ENCODE assay signal across 1 cellular context in the genomic region with DNA sequence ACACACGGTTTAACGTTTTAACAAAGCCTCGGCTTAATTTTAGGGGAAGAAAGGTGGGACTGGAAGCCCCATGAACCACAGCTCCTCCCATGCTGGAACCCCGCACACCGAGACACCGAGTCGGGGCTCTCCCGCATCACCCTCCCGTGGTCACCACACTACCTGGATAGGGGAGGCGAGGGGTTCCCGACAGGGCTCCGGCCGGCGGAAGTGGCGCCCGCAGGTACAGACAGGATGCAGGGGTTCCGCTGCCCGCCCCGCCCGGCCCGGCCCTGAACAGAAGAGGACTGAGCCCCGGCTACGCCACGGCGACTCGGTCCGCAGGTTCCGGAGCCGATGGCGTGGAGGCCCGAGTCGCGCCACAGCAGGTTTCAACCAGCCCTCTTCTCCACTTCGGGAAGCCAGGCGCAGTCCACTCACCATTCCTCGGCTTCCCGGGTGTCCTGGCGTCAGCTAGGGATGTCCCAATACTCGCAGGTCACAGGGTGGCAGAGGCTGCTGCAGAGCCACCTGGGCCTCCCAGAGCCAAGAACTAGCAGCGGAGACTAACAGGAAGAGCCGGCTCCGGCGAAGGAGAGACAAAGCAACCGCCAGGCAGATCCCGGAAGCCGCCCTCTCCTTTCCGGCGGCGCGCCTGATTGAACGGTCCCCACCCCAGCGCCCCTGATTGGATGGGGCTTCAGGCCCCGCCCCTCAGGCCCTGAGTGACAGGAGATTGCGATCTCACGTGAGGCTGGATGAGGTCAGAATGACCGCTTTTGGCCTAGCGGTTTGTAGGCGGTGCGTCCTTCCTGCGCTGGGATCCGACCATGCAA.
TF ChIP-seq lines count a peak whose summit lies in the region.

A gene (minus strand): TSS at position 580 of the 815 bp plus-strand sequence. CDS start 157 bp downstream, at position 423.

TF ChIP-seq in K562, 482 proteins besides CTCF, POLR2A, EP300 and RAD21 (continued from another document and continues in another):
- TF ChIP-seq, protein P1, sequence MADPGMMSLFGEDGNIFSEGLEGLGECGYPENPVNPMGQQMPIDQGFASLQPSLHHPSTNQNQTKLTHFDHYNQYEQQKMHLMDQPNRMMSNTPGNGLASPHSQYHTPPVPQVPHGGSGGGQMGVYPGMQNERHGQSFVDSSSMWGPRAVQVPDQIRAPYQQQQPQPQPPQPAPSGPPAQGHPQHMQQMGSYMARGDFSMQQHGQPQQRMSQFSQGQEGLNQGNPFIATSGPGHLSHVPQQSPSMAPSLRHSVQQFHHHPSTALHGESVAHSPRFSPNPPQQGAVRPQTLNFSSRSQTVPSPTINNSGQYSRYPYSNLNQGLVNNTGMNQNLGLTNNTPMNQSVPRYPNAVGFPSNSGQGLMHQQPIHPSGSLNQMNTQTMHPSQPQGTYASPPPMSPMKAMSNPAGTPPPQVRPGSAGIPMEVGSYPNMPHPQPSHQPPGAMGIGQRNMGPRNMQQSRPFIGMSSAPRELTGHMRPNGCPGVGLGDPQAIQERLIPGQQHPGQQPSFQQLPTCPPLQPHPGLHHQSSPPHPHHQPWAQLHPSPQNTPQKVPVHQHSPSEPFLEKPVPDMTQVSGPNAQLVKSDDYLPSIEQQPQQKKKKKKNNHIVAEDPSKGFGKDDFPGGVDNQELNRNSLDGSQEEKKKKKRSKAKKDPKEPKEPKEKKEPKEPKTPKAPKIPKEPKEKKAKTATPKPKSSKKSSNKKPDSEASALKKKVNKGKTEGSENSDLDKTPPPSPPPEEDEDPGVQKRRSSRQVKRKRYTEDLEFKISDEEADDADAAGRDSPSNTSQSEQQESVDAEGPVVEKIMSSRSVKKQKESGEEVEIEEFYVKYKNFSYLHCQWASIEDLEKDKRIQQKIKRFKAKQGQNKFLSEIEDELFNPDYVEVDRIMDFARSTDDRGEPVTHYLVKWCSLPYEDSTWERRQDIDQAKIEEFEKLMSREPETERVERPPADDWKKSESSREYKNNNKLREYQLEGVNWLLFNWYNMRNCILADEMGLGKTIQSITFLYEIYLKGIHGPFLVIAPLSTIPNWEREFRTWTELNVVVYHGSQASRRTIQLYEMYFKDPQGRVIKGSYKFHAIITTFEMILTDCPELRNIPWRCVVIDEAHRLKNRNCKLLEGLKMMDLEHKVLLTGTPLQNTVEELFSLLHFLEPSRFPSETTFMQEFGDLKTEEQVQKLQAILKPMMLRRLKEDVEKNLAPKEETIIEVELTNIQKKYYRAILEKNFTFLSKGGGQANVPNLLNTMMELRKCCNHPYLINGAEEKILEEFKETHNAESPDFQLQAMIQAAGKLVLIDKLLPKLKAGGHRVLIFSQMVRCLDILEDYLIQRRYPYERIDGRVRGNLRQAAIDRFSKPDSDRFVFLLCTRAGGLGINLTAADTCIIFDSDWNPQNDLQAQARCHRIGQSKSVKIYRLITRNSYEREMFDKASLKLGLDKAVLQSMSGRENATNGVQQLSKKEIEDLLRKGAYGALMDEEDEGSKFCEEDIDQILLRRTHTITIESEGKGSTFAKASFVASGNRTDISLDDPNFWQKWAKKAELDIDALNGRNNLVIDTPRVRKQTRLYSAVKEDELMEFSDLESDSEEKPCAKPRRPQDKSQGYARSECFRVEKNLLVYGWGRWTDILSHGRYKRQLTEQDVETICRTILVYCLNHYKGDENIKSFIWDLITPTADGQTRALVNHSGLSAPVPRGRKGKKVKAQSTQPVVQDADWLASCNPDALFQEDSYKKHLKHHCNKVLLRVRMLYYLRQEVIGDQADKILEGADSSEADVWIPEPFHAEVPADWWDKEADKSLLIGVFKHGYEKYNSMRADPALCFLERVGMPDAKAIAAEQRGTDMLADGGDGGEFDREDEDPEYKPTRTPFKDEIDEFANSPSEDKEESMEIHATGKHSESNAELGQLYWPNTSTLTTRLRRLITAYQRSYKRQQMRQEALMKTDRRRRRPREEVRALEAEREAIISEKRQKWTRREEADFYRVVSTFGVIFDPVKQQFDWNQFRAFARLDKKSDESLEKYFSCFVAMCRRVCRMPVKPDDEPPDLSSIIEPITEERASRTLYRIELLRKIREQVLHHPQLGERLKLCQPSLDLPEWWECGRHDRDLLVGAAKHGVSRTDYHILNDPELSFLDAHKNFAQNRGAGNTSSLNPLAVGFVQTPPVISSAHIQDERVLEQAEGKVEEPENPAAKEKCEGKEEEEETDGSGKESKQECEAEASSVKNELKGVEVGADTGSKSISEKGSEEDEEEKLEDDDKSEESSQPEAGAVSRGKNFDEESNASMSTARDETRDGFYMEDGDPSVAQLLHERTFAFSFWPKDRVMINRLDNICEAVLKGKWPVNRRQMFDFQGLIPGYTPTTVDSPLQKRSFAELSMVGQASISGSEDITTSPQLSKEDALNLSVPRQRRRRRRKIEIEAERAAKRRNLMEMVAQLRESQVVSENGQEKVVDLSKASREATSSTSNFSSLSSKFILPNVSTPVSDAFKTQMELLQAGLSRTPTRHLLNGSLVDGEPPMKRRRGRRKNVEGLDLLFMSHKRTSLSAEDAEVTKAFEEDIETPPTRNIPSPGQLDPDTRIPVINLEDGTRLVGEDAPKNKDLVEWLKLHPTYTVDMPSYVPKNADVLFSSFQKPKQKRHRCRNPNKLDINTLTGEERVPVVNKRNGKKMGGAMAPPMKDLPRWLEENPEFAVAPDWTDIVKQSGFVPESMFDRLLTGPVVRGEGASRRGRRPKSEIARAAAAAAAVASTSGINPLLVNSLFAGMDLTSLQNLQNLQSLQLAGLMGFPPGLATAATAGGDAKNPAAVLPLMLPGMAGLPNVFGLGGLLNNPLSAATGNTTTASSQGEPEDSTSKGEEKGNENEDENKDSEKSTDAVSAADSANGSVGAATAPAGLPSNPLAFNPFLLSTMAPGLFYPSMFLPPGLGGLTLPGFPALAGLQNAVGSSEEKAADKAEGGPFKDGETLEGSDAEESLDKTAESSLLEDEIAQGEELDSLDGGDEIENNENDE (IDR thresholded peaks at IDR 0.05; ENCODE audit: low read depth, low read length): no peak
- TF ChIP-seq PHF21A (IDR thresholded peaks at IDR 0.05; ENCODE audit: borderline replicate concordance, low read depth) (no peak), HMG20A (CRISPR knock-in tag; conservative IDR thresholded peaks at IDR 0.05) (no peak), EZH2 (IDR thresholded peaks at IDR 0.05; ENCODE audit: borderline replicate concordance, low read depth, low read length) (no peak), SIN3A (IDR thresholded peaks at IDR 0.05; ENCODE audit: borderline replicate concordance in 2 of 2, control insufficient read depth in 1 of 2, low read depth in 2 of 2, low read length in 2 of 2) (peak; percentile 73 to 91; a peak in 1 of 4 replicates), GATA2 (CRISPR knock-in tag; IDR thresholded peaks at IDR 0.05) (peak; percentile 96), TOE1 (IDR thresholded peaks at IDR 0.05; ENCODE audit: borderline replicate concordance) (peak; percentile 48; the same call in 1 of the 2 replicates), TOE1 (CRISPR knock-in tag; IDR thresholded peaks at IDR 0.05; ENCODE audit: borderline replicate concordance, low read depth) (no peak), BRD9 (IDR thresholded peaks at IDR 0.05; ENCODE audit: low read depth, partially characterized antibody) (no peak), ZNF124 (CRISPR knock-in tag; IDR thresholded peaks at IDR 0.05) (no peak), HEY1 (CRISPR knock-in tag; IDR thresholded peaks at IDR 0.05; ENCODE audit: borderline replicate concordance) (no peak), L3MBTL2 (IDR thresholded peaks at IDR 0.05) (peak; percentile 87), ZEB2 (IDR thresholded peaks at IDR 0.05) (peak; percentile 69; the same call in 1 of the 2 replicates), MAZ (CRISPR knock-in tag; conservative IDR thresholded peaks at IDR 0.05 in 1 of 2, IDR thresholded peaks at IDR 0.05 in 1 of 2) (peak in 1 of 2 experiments; percentile 37; a peak in 2 of 4 replicates), ZNF436 (CRISPR knock-in tag; IDR thresholded peaks at IDR 0.05) (no peak), KAT8 (IDR thresholded peaks at IDR 0.05; ENCODE audit: low read depth) (no peak), FOSL1 (tag; conservative IDR thresholded peaks at IDR 0.05) (peak; percentile 73), SMARCC2 (IDR thresholded peaks at IDR 0.05; ENCODE audit: low read depth) (no peak), POU5F1 (IDR thresholded peaks at IDR 0.05; ENCODE audit: borderline replicate concordance, low read depth, low read length, partially characterized antibody) (no peak)
- TF ChIP-seq, protein P2, sequence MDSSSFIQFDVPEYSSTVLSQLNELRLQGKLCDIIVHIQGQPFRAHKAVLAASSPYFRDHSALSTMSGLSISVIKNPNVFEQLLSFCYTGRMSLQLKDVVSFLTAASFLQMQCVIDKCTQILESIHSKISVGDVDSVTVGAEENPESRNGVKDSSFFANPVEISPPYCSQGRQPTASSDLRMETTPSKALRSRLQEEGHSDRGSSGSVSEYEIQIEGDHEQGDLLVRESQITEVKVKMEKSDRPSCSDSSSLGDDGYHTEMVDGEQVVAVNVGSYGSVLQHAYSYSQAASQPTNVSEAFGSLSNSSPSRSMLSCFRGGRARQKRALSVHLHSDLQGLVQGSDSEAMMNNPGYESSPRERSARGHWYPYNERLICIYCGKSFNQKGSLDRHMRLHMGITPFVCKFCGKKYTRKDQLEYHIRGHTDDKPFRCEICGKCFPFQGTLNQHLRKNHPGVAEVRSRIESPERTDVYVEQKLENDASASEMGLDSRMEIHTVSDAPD (CRISPR knock-in tag; IDR thresholded peaks at IDR 0.05): no peak
- TF ChIP-seq, protein P3, sequence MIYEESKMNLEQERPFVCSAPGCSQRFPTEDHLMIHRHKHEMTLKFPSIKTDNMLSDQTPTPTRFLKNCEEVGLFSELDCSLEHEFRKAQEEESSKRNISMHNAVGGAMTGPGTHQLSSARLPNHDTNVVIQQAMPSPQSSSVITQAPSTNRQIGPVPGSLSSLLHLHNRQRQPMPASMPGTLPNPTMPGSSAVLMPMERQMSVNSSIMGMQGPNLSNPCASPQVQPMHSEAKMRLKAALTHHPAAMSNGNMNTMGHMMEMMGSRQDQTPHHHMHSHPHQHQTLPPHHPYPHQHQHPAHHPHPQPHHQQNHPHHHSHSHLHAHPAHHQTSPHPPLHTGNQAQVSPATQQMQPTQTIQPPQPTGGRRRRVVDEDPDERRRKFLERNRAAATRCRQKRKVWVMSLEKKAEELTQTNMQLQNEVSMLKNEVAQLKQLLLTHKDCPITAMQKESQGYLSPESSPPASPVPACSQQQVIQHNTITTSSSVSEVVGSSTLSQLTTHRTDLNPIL (CRISPR knock-in tag; IDR thresholded peaks at IDR 0.05): no peak
- TF ChIP-seq, protein P4, sequence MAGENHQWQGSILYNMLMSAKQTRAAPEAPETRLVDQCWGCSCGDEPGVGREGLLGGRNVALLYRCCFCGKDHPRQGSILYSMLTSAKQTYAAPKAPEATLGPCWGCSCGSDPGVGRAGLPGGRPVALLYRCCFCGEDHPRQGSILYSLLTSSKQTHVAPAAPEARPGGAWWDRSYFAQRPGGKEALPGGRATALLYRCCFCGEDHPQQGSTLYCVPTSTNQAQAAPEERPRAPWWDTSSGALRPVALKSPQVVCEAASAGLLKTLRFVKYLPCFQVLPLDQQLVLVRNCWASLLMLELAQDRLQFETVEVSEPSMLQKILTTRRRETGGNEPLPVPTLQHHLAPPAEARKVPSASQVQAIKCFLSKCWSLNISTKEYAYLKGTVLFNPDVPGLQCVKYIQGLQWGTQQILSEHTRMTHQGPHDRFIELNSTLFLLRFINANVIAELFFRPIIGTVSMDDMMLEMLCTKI (IDR thresholded peaks at IDR 0.05; ENCODE audit: partially characterized antibody): no peak
- TF ChIP-seq, protein P5, sequence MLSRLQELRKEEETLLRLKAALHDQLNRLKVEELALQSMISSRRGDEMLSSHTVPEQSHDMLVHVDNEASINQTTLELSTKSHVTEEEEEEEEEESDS (CRISPR knock-in tag; IDR thresholded peaks at IDR 0.05): no peak
- TF ChIP-seq, protein P6, sequence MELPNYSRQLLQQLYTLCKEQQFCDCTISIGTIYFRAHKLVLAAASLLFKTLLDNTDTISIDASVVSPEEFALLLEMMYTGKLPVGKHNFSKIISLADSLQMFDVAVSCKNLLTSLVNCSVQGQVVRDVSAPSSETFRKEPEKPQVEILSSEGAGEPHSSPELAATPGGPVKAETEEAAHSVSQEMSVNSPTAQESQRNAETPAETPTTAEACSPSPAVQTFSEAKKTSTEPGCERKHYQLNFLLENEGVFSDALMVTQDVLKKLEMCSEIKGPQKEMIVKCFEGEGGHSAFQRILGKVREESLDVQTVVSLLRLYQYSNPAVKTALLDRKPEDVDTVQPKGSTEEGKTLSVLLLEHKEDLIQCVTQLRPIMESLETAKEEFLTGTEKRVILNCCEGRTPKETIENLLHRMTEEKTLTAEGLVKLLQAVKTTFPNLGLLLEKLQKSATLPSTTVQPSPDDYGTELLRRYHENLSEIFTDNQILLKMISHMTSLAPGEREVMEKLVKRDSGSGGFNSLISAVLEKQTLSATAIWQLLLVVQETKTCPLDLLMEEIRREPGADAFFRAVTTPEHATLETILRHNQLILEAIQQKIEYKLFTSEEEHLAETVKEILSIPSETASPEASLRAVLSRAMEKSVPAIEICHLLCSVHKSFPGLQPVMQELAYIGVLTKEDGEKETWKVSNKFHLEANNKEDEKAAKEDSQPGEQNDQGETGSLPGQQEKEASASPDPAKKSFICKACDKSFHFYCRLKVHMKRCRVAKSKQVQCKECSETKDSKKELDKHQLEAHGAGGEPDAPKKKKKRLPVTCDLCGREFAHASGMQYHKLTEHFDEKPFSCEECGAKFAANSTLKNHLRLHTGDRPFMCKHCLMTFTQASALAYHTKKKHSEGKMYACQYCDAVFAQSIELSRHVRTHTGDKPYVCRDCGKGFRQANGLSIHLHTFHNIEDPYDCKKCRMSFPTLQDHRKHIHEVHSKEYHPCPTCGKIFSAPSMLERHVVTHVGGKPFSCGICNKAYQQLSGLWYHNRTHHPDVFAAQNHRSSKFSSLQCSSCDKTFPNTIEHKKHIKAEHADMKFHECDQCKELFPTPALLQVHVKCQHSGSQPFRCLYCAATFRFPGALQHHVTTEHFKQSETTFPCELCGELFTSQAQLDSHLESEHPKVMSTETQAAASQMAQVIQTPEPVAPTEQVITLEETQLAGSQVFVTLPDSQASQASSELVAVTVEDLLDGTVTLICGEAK (IDR thresholded peaks at IDR 0.05): peak; percentile 97
- TF ChIP-seq, protein P6 (CRISPR knock-in tag; IDR thresholded peaks at IDR 0.05): no peak
